Comparison of ENCODE assay signal across 1 cellular context in the genomic region with DNA sequence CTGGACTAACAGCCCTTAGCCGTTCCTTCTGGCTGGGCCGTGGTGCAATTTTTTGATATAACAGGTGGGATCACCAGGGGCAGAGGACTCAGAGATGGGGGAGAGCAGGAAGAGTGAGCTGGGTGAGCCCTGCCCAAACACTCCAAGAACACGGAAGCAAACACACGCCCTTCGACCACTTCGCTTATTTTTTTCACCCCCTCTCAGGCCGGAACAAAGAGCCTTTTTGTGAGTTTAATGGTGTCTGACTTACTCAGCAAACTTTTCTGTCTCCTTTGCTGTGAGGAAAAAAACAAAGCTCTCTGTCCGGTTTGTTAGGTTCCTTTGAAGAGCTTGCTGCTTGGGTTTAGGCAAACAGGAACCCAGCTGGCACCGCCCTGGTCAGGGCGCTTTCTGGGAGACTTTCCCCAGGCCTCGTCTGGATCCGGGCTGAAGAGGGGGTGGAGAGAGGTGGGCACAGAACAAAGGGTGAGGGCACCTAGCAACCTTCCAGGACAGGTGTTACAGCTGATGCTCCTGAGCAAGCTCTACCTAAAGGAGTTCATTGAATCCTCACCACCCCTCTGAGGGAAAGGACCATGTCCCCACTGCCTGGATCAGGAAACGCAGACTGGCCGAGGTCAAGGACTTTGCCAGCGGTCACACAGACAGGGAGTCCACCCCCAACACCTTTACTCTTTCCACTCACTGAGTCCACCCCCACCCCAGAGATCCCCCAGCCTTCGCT.
TF ChIP-seq lines count a peak whose summit lies in the region.

No MANE protein-coding gene starts in this region.

TF ChIP-seq in HepG2, 621 proteins besides CTCF, POLR2A, EP300 and RAD21 (continued from another document and continues in another):
- TF ChIP-seq, protein P1, sequence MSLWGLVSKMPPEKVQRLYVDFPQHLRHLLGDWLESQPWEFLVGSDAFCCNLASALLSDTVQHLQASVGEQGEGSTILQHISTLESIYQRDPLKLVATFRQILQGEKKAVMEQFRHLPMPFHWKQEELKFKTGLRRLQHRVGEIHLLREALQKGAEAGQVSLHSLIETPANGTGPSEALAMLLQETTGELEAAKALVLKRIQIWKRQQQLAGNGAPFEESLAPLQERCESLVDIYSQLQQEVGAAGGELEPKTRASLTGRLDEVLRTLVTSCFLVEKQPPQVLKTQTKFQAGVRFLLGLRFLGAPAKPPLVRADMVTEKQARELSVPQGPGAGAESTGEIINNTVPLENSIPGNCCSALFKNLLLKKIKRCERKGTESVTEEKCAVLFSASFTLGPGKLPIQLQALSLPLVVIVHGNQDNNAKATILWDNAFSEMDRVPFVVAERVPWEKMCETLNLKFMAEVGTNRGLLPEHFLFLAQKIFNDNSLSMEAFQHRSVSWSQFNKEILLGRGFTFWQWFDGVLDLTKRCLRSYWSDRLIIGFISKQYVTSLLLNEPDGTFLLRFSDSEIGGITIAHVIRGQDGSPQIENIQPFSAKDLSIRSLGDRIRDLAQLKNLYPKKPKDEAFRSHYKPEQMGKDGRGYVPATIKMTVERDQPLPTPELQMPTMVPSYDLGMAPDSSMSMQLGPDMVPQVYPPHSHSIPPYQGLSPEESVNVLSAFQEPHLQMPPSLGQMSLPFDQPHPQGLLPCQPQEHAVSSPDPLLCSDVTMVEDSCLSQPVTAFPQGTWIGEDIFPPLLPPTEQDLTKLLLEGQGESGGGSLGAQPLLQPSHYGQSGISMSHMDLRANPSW (CRISPR knock-in tag; IDR thresholded peaks at IDR 0.05; ENCODE audit: borderline replicate concordance) = no peak
- TF ChIP-seq, protein P2, sequence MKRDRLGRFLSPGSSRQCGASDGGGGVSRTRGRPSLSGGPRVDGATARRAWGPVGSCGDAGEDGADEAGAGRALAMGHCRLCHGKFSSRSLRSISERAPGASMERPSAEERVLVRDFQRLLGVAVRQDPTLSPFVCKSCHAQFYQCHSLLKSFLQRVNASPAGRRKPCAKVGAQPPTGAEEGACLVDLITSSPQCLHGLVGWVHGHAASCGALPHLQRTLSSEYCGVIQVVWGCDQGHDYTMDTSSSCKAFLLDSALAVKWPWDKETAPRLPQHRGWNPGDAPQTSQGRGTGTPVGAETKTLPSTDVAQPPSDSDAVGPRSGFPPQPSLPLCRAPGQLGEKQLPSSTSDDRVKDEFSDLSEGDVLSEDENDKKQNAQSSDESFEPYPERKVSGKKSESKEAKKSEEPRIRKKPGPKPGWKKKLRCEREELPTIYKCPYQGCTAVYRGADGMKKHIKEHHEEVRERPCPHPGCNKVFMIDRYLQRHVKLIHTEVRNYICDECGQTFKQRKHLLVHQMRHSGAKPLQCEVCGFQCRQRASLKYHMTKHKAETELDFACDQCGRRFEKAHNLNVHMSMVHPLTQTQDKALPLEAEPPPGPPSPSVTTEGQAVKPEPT (CRISPR knock-in tag; IDR thresholded peaks at IDR 0.05; ENCODE audit: low read depth) = no peak
- TF ChIP-seq ZMYM2 (CRISPR knock-in tag; IDR thresholded peaks at IDR 0.05) = no peak; the same call in 1 of the 2 replicates
- TF ChIP-seq NAIF1 (CRISPR knock-in tag; IDR thresholded peaks at IDR 0.05; ENCODE audit: borderline replicate concordance) = no peak
- TF ChIP-seq, protein P3, sequence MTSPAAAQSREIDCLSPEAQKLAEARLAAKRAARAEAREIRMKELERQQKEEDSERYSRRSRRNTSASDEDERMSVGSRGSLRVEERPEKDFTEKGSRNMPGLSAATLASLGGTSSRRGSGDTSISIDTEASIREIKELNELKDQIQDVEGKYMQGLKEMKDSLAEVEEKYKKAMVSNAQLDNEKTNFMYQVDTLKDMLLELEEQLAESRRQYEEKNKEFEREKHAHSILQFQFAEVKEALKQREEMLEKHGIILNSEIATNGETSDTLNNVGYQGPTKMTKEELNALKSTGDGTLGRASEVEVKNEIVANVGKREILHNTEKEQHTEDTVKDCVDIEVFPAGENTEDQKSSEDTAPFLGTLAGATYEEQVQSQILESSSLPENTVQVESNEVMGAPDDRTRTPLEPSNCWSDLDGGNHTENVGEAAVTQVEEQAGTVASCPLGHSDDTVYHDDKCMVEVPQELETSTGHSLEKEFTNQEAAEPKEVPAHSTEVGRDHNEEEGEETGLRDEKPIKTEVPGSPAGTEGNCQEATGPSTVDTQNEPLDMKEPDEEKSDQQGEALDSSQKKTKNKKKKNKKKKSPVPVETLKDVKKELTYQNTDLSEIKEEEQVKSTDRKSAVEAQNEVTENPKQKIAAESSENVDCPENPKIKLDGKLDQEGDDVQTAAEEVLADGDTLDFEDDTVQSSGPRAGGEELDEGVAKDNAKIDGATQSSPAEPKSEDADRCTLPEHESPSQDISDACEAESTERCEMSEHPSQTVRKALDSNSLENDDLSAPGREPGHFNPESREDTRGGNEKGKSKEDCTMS (CRISPR knock-in tag; conservative IDR thresholded peaks at IDR 0.05) = no peak
- no peak for TF ChIP-seq FIP1L1 (IDR thresholded peaks at IDR 0.05; ENCODE audit: borderline replicate concordance, insufficient read depth, low read depth, low read length)
- TF ChIP-seq ZBTB20 (CRISPR knock-in tag; IDR thresholded peaks at IDR 0.05; ENCODE audit: borderline replicate concordance, low read depth) = no peak
- TF ChIP-seq, protein P4, sequence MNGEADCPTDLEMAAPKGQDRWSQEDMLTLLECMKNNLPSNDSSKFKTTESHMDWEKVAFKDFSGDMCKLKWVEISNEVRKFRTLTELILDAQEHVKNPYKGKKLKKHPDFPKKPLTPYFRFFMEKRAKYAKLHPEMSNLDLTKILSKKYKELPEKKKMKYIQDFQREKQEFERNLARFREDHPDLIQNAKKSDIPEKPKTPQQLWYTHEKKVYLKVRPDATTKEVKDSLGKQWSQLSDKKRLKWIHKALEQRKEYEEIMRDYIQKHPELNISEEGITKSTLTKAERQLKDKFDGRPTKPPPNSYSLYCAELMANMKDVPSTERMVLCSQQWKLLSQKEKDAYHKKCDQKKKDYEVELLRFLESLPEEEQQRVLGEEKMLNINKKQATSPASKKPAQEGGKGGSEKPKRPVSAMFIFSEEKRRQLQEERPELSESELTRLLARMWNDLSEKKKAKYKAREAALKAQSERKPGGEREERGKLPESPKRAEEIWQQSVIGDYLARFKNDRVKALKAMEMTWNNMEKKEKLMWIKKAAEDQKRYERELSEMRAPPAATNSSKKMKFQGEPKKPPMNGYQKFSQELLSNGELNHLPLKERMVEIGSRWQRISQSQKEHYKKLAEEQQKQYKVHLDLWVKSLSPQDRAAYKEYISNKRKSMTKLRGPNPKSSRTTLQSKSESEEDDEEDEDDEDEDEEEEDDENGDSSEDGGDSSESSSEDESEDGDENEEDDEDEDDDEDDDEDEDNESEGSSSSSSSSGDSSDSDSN (CRISPR knock-in tag; IDR thresholded peaks at IDR 0.05) = no peak
- TF ChIP-seq GABPB1 (CRISPR knock-in tag; IDR thresholded peaks at IDR 0.05) = no peak; the same call in 1 of the 2 replicates
- TF ChIP-seq TAF1 (CRISPR knock-in tag; IDR thresholded peaks at IDR 0.05) = 0 out of 2 replicates have a peak, but pooled peaks have one; percentile 23
- no peak for TF ChIP-seq MZF1 (CRISPR knock-in tag; IDR thresholded peaks at IDR 0.05; ENCODE audit: borderline replicate concordance)
- no peak for TF ChIP-seq MYNN (CRISPR knock-in tag; IDR thresholded peaks at IDR 0.05; ENCODE audit: low read depth)
- TF ChIP-seq, protein P5, sequence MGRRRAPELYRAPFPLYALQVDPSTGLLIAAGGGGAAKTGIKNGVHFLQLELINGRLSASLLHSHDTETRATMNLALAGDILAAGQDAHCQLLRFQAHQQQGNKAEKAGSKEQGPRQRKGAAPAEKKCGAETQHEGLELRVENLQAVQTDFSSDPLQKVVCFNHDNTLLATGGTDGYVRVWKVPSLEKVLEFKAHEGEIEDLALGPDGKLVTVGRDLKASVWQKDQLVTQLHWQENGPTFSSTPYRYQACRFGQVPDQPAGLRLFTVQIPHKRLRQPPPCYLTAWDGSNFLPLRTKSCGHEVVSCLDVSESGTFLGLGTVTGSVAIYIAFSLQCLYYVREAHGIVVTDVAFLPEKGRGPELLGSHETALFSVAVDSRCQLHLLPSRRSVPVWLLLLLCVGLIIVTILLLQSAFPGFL (CRISPR knock-in tag; IDR thresholded peaks at IDR 0.05) = no peak
- TF ChIP-seq PITX1 (CRISPR knock-in tag; IDR thresholded peaks at IDR 0.05) = peak; percentile 19; the same call in 1 of the 2 replicates
- no peak for TF ChIP-seq MAFG (CRISPR knock-in tag; IDR thresholded peaks at IDR 0.05)
- no peak for TF ChIP-seq ZNF3 (CRISPR knock-in tag; IDR thresholded peaks at IDR 0.05)
- TF ChIP-seq ZNF780A (CRISPR knock-in tag; IDR thresholded peaks at IDR 0.05) = no peak
- 0 out of 2 replicates have a peak, but pooled peaks have one; percentile 29 for TF ChIP-seq ZNF709 (CRISPR knock-in tag; IDR thresholded peaks at IDR 0.05)
- TF ChIP-seq, protein P6, sequence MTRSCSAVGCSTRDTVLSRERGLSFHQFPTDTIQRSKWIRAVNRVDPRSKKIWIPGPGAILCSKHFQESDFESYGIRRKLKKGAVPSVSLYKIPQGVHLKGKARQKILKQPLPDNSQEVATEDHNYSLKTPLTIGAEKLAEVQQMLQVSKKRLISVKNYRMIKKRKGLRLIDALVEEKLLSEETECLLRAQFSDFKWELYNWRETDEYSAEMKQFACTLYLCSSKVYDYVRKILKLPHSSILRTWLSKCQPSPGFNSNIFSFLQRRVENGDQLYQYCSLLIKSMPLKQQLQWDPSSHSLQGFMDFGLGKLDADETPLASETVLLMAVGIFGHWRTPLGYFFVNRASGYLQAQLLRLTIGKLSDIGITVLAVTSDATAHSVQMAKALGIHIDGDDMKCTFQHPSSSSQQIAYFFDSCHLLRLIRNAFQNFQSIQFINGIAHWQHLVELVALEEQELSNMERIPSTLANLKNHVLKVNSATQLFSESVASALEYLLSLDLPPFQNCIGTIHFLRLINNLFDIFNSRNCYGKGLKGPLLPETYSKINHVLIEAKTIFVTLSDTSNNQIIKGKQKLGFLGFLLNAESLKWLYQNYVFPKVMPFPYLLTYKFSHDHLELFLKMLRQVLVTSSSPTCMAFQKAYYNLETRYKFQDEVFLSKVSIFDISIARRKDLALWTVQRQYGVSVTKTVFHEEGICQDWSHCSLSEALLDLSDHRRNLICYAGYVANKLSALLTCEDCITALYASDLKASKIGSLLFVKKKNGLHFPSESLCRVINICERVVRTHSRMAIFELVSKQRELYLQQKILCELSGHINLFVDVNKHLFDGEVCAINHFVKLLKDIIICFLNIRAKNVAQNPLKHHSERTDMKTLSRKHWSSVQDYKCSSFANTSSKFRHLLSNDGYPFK (CRISPR knock-in tag; IDR thresholded peaks at IDR 0.05; ENCODE audit: borderline replicate concordance) = no peak
- peak; percentile 0; the same call in 1 of the 2 replicates for TF ChIP-seq ZNF230 (CRISPR knock-in tag; IDR thresholded peaks at IDR 0.05)
- TF ChIP-seq PCBP2 (optimal IDR thresholded peaks at IDR 0.05; ENCODE audit: low read depth, low read length, poor library complexity, severe bottlenecking) = no peak
- TF ChIP-seq MXI1 (IDR thresholded peaks at IDR 0.05; ENCODE audit: borderline replicate concordance, low read depth, low read length) = no peak
- TF ChIP-seq ZNF205 (CRISPR knock-in tag; IDR thresholded peaks at IDR 0.05) = no peak
- TF ChIP-seq, protein P7, sequence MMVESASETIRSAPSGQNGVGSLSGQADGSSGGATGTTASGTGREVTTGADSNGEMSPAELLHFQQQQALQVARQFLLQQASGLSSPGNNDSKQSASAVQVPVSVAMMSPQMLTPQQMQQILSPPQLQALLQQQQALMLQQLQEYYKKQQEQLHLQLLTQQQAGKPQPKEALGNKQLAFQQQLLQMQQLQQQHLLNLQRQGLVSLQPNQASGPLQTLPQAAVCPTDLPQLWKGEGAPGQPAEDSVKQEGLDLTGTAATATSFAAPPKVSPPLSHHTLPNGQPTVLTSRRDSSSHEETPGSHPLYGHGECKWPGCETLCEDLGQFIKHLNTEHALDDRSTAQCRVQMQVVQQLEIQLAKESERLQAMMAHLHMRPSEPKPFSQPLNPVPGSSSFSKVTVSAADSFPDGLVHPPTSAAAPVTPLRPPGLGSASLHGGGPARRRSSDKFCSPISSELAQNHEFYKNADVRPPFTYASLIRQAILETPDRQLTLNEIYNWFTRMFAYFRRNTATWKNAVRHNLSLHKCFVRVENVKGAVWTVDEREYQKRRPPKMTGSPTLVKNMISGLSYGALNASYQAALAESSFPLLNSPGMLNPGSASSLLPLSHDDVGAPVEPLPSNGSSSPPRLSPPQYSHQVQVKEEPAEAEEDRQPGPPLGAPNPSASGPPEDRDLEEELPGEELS (CRISPR knock-in tag; IDR thresholded peaks at IDR 0.05) = peak; percentile 75
- TF ChIP-seq ZNF749 (CRISPR knock-in tag; IDR thresholded peaks at IDR 0.05; ENCODE audit: borderline replicate concordance) = no peak
- TF ChIP-seq, protein P8, sequence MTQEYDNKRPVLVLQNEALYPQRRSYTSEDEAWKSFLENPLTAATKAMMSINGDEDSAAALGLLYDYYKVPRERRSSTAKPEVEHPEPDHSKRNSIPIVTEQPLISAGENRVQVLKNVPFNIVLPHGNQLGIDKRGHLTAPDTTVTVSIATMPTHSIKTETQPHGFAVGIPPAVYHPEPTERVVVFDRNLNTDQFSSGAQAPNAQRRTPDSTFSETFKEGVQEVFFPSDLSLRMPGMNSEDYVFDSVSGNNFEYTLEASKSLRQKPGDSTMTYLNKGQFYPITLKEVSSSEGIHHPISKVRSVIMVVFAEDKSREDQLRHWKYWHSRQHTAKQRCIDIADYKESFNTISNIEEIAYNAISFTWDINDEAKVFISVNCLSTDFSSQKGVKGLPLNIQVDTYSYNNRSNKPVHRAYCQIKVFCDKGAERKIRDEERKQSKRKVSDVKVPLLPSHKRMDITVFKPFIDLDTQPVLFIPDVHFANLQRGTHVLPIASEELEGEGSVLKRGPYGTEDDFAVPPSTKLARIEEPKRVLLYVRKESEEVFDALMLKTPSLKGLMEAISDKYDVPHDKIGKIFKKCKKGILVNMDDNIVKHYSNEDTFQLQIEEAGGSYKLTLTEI (CRISPR knock-in tag; conservative IDR thresholded peaks at IDR 0.05) = no peak
- TF ChIP-seq ZNF253 (CRISPR knock-in tag; IDR thresholded peaks at IDR 0.05; ENCODE audit: borderline replicate concordance) = no peak
- TF ChIP-seq, protein P9, sequence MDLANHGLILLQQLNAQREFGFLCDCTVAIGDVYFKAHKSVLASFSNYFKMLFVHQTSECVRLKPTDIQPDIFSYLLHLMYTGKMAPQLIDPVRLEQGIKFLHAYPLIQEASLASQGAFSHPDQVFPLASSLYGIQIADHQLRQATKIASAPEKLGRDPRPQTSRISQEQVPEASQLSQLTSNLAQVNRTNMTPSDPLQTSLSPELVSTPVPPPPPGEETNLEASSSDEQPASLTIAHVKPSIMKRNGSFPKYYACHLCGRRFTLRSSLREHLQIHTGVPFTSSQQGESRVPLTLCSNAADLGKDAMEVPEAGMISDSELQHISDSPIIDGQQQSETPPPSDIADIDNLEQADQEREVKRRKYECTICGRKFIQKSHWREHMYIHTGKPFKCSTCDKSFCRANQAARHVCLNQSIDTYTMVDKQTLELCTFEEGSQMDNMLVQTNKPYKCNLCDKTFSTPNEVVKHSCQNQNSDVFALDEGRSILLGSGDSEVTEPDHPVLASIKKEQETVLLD (CRISPR knock-in tag; IDR thresholded peaks at IDR 0.05; ENCODE audit: low read depth) = no peak
- no peak for TF ChIP-seq NR2F2 (IDR thresholded peaks at IDR 0.05; ENCODE audit: borderline replicate concordance, low read depth)
- TF ChIP-seq MED1 (CRISPR knock-in tag; IDR thresholded peaks at IDR 0.05) = peak; percentile 50
- 0 out of 2 replicates have a peak, but pooled peaks have one; percentile 8 for TF ChIP-seq RXRB (CRISPR knock-in tag; IDR thresholded peaks at IDR 0.05; ENCODE audit: borderline replicate concordance)
- 0 out of 2 replicates have a peak, but pooled peaks have one; percentile 10 for TF ChIP-seq STAT5B (CRISPR knock-in tag; IDR thresholded peaks at IDR 0.05)
